1 cellular context compared by ENCODE assay signal in genomic region chr2:136765256-136765735, GRCh38.
TF ChIP-seq lines count a peak whose summit lies in the region.

TSS of gene THSD7B (plus strand) at chr2:136765545. CDS start at chr2:136882179, 116,634 bp downstream.

TF ChIP-seq in HEK293, 187 proteins besides CTCF, POLR2A, EP300 and RAD21:
- TF ChIP-seq, protein P1, sequence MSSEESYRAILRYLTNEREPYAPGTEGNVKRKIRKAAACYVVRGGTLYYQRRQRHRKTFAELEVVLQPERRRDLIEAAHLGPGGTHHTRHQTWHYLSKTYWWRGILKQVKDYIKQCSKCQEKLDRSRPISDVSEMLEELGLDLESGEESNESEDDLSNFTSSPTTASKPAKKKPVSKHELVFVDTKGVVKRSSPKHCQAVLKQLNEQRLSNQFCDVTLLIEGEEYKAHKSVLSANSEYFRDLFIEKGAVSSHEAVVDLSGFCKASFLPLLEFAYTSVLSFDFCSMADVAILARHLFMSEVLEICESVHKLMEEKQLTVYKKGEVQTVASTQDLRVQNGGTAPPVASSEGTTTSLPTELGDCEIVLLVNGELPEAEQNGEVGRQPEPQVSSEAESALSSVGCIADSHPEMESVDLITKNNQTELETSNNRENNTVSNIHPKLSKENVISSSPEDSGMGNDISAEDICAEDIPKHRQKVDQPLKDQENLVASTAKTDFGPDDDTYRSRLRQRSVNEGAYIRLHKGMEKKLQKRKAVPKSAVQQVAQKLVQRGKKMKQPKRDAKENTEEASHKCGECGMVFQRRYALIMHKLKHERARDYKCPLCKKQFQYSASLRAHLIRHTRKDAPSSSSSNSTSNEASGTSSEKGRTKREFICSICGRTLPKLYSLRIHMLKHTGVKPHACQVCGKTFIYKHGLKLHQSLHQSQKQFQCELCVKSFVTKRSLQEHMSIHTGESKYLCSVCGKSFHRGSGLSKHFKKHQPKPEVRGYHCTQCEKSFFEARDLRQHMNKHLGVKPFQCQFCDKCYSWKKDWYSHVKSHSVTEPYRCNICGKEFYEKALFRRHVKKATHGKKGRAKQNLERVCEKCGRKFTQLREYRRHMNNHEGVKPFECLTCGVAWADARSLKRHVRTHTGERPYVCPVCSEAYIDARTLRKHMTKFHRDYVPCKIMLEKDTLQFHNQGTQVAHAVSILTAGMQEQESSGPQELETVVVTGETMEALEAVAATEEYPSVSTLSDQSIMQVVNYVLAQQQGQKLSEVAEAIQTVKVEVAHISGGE (tag by site-specific recombination; conservative IDR thresholded peaks at IDR 0.05; ENCODE audit: low read depth) = no peak
- TF ChIP-seq ZNF555 (tag by site-specific recombination; conservative IDR thresholded peaks at IDR 0.05) (no peak), SP7 (tag by site-specific recombination; IDR thresholded peaks at IDR 0.05) (no peak), ZFHX2 (tag by site-specific recombination; conservative IDR thresholded peaks at IDR 0.05) (peak; percentile 30; the same call in 1 of the 2 replicates), EGR2 (tag by site-specific recombination; IDR thresholded peaks at IDR 0.05; ENCODE audit: low read depth) (0 out of 2 replicates have a peak, but pooled peaks have one; percentile 28), ZNF398 (tag by site-specific recombination; IDR thresholded peaks at IDR 0.05) (0 out of 2 replicates have a peak, but pooled peaks have one; percentile 21), ZNF560 (tag by site-specific recombination; IDR thresholded peaks at IDR 0.05; ENCODE audit: borderline replicate concordance) (no peak), SALL2 (tag by site-specific recombination; IDR thresholded peaks at IDR 0.05; ENCODE audit: borderline replicate concordance) (no peak)
- TF ChIP-seq, protein P2, sequence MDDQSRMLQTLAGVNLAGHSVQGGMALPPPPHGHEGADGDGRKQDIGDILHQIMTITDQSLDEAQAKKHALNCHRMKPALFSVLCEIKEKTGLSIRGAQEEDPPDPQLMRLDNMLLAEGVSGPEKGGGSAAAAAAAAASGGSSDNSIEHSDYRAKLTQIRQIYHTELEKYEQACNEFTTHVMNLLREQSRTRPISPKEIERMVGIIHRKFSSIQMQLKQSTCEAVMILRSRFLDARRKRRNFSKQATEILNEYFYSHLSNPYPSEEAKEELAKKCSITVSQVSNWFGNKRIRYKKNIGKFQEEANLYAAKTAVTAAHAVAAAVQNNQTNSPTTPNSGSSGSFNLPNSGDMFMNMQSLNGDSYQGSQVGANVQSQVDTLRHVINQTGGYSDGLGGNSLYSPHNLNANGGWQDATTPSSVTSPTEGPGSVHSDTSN (CRISPR knock-in tag; IDR thresholded peaks at IDR 0.05) = no peak
- TF ChIP-seq, protein P3, sequence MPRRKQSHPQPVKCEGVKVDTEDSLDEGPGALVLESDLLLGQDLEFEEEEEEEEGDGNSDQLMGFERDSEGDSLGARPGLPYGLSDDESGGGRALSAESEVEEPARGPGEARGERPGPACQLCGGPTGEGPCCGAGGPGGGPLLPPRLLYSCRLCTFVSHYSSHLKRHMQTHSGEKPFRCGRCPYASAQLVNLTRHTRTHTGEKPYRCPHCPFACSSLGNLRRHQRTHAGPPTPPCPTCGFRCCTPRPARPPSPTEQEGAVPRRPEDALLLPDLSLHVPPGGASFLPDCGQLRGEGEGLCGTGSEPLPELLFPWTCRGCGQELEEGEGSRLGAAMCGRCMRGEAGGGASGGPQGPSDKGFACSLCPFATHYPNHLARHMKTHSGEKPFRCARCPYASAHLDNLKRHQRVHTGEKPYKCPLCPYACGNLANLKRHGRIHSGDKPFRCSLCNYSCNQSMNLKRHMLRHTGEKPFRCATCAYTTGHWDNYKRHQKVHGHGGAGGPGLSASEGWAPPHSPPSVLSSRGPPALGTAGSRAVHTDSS (tag by site-specific recombination; IDR thresholded peaks at IDR 0.05) = peak; percentile 80
